ENCODE assay signal across 9 cellular contexts in the genomic region with DNA sequence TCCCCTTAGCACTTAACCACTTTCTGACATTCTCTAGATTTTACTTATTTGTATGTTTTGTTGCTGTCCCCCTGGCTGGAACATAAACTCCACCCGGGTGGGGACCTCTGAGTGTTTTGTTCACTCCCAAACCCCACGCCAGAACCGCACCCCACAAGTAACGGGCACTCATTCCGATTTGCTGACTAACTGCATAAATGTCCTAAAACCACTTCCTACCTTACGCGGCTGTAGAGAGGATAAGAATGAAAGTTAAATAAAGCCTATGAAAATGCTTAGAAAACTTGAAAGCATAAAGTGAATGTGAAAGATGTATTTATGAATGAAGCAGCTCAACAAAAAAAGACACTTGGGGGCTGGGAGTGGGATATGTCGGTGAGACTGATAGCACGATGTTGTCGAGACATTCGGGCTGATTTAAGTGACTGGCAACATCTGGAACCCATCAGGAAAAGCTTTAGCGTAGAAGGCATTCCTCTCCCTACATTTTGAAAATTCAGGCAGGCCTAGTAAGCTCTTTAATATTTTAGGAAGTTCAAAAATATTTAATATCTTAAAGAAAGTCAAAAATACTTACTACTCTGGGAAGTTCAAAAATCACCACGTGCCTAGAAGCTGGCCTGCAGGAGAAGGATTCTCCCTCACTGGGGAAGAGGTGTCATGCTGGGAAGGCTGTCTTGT.
DNase-seq lines count a peak whose midpoint lies in the region; ATAC-seq and TF ChIP-seq lines count a peak whose summit lies in the region.
"Had no signal": no experiment of that assay in that cellular context is flagged by ENCODE, and none has a peak within 500 bp of the region (broad histone marks: within the 10 kb centered on the region; RNA-seq: fewer than 3 reads in every experiment).

No MANE protein-coding gene starts in this region.

- H3K27ac Mint-ChIP-seq in activated CD4-positive, alpha-beta memory T cell treated with anti-CD3 and anti-CD28 coated beads for 36 hours, result no peak overlapping the region

- no peak for ATAC-seq in GM21447 (IDR thresholded peaks at IDR 0.05; ENCODE audit: unreplicated experiment)

- no TSS peak for BruUV-seq in A673 (replicated peaks; lab: Mats Ljungman, UMichigan)

- peak overlapping the region; percentile 39 for H3K27ac ChIP-seq in A673 (ENCODE audit: low read depth, low read length, poor library complexity, severe bottlenecking)

- H3K9me3 ChIP-seq in A673 (ENCODE audit: low read depth, low read length, poor library complexity, severe bottlenecking), result no peaks in the 10 kb centered on the region

- H3K9me3 Mint-ChIP-seq in activated CD4-positive, alpha-beta memory T cell treated with anti-CD3 and anti-CD28 coated beads for 36 hours, result no peaks in the 10 kb centered on the region

- no peak for TF ChIP-seq CTCF in A673 (conservative IDR thresholded peaks at IDR 0.05; ENCODE audit: low read depth, low read length)
- no peak for TF ChIP-seq CTCF in fibroblast of villous mesenchyme (IDR thresholded peaks at IDR 0.05; ENCODE audit: insufficient read depth, low read depth, low read length)

- H3K36me3 Mint-ChIP-seq in activated CD4-positive, alpha-beta memory T cell treated with anti-CD3 and anti-CD28 coated beads for 36 hours, result no peaks in the 10 kb centered on the region

- intact Hi-C loops in A673 (cut with micrococcal nuclease; ENCODE audit: unreplicated experiment), result no loop called here
- intact Hi-C loops in activated CD4-positive, alpha-beta memory T cell treated with anti-CD3 and anti-CD28 coated beads for 36 hours (cut with micrococcal nuclease), result no loop called here

- H3K4me3 ChIP-seq in A673 (ENCODE audit: low read depth, low read length, poor library complexity, severe bottlenecking) (no peak overlapping the region), fibroblast of villous mesenchyme (ENCODE audit: low read depth, low read length) (peak overlapping the region; percentile 17)

- peaks cover 39% of the 10 kb centered on the region for H3K4me1 ChIP-seq in A673 (ENCODE audit: insufficient read depth, low read length, poor library complexity, severe bottlenecking)

- H3K4me3 Mint-ChIP-seq in activated CD4-positive, alpha-beta memory T cell treated with anti-CD3 and anti-CD28 coated beads for 36 hours, result peak overlapping the region; percentile 33

- POLR2A ChIA-PET in A673 (lab: Charles Lee; ENCODE audit: low non-redundant PET), result no interaction called here
- POLR2A ChIA-PET in activated CD4-positive, alpha-beta memory T cell treated with anti-CD3 and anti-CD28 coated beads for 36 hours (lab: Charles Lee), result no interaction called here

- H3K27me3 ChIP-seq in A673 (replicated peaks; ENCODE audit: insufficient read depth, low read depth, low read length, poor library complexity), result no peaks in the 10 kb centered on the region

- no peaks in the 10 kb centered on the region for H3K36me3 ChIP-seq in A673 (ENCODE audit: insufficient read depth, low read length, poor library complexity, severe bottlenecking)

- DNase-seq in A673 (ENCODE audit: low spot score) (peak; percentile 23), H4 (ENCODE audit: low spot score) (peak; percentile 70), fibroblast of villous mesenchyme (ENCODE audit: low read depth) (peak; percentile 85), mesenteric fat pad (ENCODE audit: low spot score) (no peak), NCI-H524 (lab: John Stamatoyannopoulos, UW) (no peak), NCI-H2227 treated with DMSO at 0.1 percent for 48 hours (lab: John Stamatoyannopoulos, UW) (no peak)
- DNase-seq in activated CD4-positive, alpha-beta memory T cell treated with anti-CD3 and anti-CD28 coated beads for 36 hours, result peak; percentile 45
- DNase-seq: NCI-H446 had no signal

- CTCF ChIA-PET in A673 (lab: Charles Lee), result no interaction called here
- CTCF ChIA-PET in activated CD4-positive, alpha-beta memory T cell treated with anti-CD3 and anti-CD28 coated beads for 36 hours (lab: Charles Lee), result no interaction called here

- peaks cover 21% of the 10 kb centered on the region for H3K4me1 Mint-ChIP-seq in activated CD4-positive, alpha-beta memory T cell treated with anti-CD3 and anti-CD28 coated beads for 36 hours (ENCODE audit: low read depth)

- peaks cover 14% of the 10 kb centered on the region for H3K27me3 Mint-ChIP-seq in activated CD4-positive, alpha-beta memory T cell treated with anti-CD3 and anti-CD28 coated beads for 36 hours

Comparison
In these comparisons a context has a peak if more than half of its experiments do, and no peak if none do; other contexts are left out.
1. DNase-seq: peak in A673 (single experiment), H4 (single experiment), activated CD4-positive, alpha-beta memory T cell treated with anti-CD3 and anti-CD28 coated beads for 36 hours (single experiment) and fibroblast of villous mesenchyme (single experiment); none in mesenteric fat pad (single experiment), NCI-H524 (0 of 2) and NCI-H2227 treated with DMSO at 0.1 percent for 48 hours (single experiment).